Comparison of ENCODE assay signal across 24 cellular contexts in genomic region chrX:20479896-20480295, GRCh38.
"Had no signal": no experiment of that assay in that cellular context is flagged by ENCODE, and none has a peak within 500 bp of the region (broad histone marks: within the 10 kb centered on the region; RNA-seq: fewer than 3 reads in every experiment).

No MANE protein-coding gene starts in this region.

- H3K36me3 ChIP-seq: breast epithelium, Peyer's patch had no signal

- H3K27me3 ChIP-seq: body of pancreas, Peyer's patch had no signal

- H3K4me1 ChIP-seq: body of pancreas, breast epithelium, Peyer's patch had no signal

- DNase-seq: activated CD4-positive, alpha-beta T cell treated with anti-CD3 and anti-CD28 coated beads, Interleukin-2, amount 10 ng/mL, durations not matched to agents 24 days and 14 days; activated CD4-positive, alpha-beta T cell treated with anti-CD3 and anti-CD28 coated beads, Interleukin-2, amount 50 U/mL, for 4 hours; activated CD8-positive, alpha-beta T cell treated with anti-CD3 and anti-CD28 coated beads for 36 hours; activated gamma-delta T cell; activated naive CD4-positive, alpha-beta T cell treated with Interleukin-2 at 50 U/mL for 16 hours; activated naive CD8-positive, alpha-beta T cell treated with anti-CD3 and anti-CD28 coated beads, Interleukin-2, amount 10 ng/mL, durations not matched to agents 7 days and 5 days; activated T-cell treated with anti-CD3 and anti-CD28 coated beads, Interleukin-2, amount 50 U/mL, for 1 hour; activated T-cell treated with anti-CD3 and anti-CD28 coated beads, Interleukin-2, amount 50 U/mL, for 72 hours; body of pancreas; NCI-H1048; NCI-H1436; NCI-H1694; NCI-H1930; NCI-H2081 treated with DMSO at 0.1 percent for 48 hours; NCI-H345; NCI-H524 treated with DMSO at 0.1 percent for 48 hours; Peyer's patch; RPMI8226; SIG-M5; SW 1271; T-helper 1 cell; T-helper 2 cell; T-helper 9 cell had no signal

- H3K27ac ChIP-seq: body of pancreas, breast epithelium, Peyer's patch had no signal

- H3K4me3 ChIP-seq: body of pancreas, breast epithelium, Peyer's patch had no signal

- H3K9me3 ChIP-seq: body of pancreas, breast epithelium, Peyer's patch had no signal

- ATAC-seq: activated CD8-positive, alpha-beta T cell treated with anti-CD3 and anti-CD28 coated beads for 36 hours; activated T-cell treated with anti-CD3 and anti-CD28 coated beads, Interleukin-2, amount 50 U/mL, for 72 hours; body of pancreas had no signal
